12 cellular contexts compared by ENCODE assay signal in genomic region chr11:130478881-130479280, GRCh38. TPM values are rescaled to one million over a fixed set of nuclear protein-coding genes. Genes with fewer than 3 reads are reported as not detected.
A peak's percentile ranks its signal among the peaks of the same experiment; 100 is the strongest.
DNase-seq lines count a peak whose midpoint lies in the region; ATAC-seq and TF ChIP-seq lines count a peak whose summit lies in the region.
"Had no signal": no experiment of that assay in that cellular context is flagged by ENCODE, and none has a peak within 500 bp of the region (broad histone marks: within the 10 kb centered on the region; RNA-seq: fewer than 3 reads in every experiment).

No MANE protein-coding gene starts in this region.

- TF ChIP-seq POLR2A in suprapubic skin (IDR thresholded peaks at IDR 0.05): no peak
- no peak for TF ChIP-seq POLR2A in erythroblast (IDR thresholded peaks at IDR 0.05; ENCODE audit: low read length)

- H3K27ac ChIP-seq in suprapubic skin (peak overlapping the region; percentile 51), A673 (ENCODE audit: low read depth, low read length, poor library complexity, severe bottlenecking) (no peak overlapping the region)

- CTCF ChIA-PET in A673 (lab: Charles Lee): no interaction called here

- TF ChIP-seq EP300 in suprapubic skin (IDR thresholded peaks at IDR 0.05): no peak

- ATAC-seq in GM21529 (IDR thresholded peaks at IDR 0.05; ENCODE audit: unreplicated experiment): no peak
- ATAC-seq: K562 had no signal

- POLR2A ChIA-PET in A673 (lab: Charles Lee; ENCODE audit: low non-redundant PET): no interaction called here

- TF ChIP-seq CTCF in suprapubic skin (IDR thresholded peaks at IDR 0.05) (no peak), A673 (conservative IDR thresholded peaks at IDR 0.05; ENCODE audit: low read depth, low read length) (no peak)

- BruUV-seq in A673 (replicated peaks; lab: Mats Ljungman, UMichigan): no TSS peak

- DNase-seq in HK-2 (ENCODE audit: unreplicated experiment) (peak; percentile 12), amniotic epithelial cell (ENCODE audit: low read depth) (peak; percentile 44), islet precursor cell (peak; percentile 75), suprapubic skin (ENCODE audit: low spot score in 2 of 2) (no peak), A673 (ENCODE audit: low spot score) (no peak), erythroblast (lab: John Stamatoyannopoulos, UW) (no peak)
- DNase-seq in activated CD8-positive, alpha-beta memory T cell treated with anti-CD3 and anti-CD28 coated beads, Interleukin-2, amount 50 U/mL, for 4 hours: no peak
- DNase-seq: activated T-cell treated with anti-CD3 and anti-CD28 coated beads, Interleukin-2, amount 50 U/mL, for 24 hours had no signal

- 88% methylated on average over 4 of the region's 4 CpGs for WGBS in suprapubic skin

- intact Hi-C loops in A673 (cut with micrococcal nuclease; ENCODE audit: unreplicated experiment): no loop called here

- H3K27me3 ChIP-seq in suprapubic skin: no peaks in the 10 kb centered on the region
- H3K27me3 ChIP-seq in A673 (replicated peaks; ENCODE audit: insufficient read depth, low read depth, low read length, poor library complexity): no peaks in the 10 kb centered on the region

- no peaks in the 10 kb centered on the region for H3K9me3 ChIP-seq in suprapubic skin
- no peaks in the 10 kb centered on the region for H3K9me3 ChIP-seq in A673 (ENCODE audit: low read depth, low read length, poor library complexity, severe bottlenecking)

- peaks cover 2% of the 10 kb centered on the region for H3K36me3 ChIP-seq in suprapubic skin
- H3K36me3 ChIP-seq in A673 (ENCODE audit: insufficient read depth, low read length, poor library complexity, severe bottlenecking): no peaks in the 10 kb centered on the region

- no peak overlapping the region for H3K4me3 ChIP-seq in suprapubic skin
- no peak overlapping the region for H3K4me3 ChIP-seq in A673 (ENCODE audit: low read depth, low read length, poor library complexity, severe bottlenecking)
- H3K4me3 ChIP-seq: K562 had no signal

- peaks cover 14% of the 10 kb centered on the region for H3K4me1 ChIP-seq in suprapubic skin
- peaks cover 42% of the 10 kb centered on the region for H3K4me1 ChIP-seq in A673 (ENCODE audit: insufficient read depth, low read length, poor library complexity, severe bottlenecking)

RNA-seq across cellular contexts. Expression of gene ADAMTS15, which starts 30.4 kb away (rescaled TPM):
- total RNA-seq in suprapubic skin (1 to 10 TPM; 3.8 to 7.2 (median 5.7) TPM), A673 (2021) (0.42 and 0.99 TPM in 2 replicates)

RNA-seq across cellular contexts. Expression of gene ADAMTS8, which starts 50.5 kb away (rescaled TPM):
- total RNA-seq in suprapubic skin (under 1 TPM; 0.30 to 0.72 (median 0.65) TPM), A673 (2021) (0.09 TPM in 1 of 2 replicates, not detected in the other)
- total RNA-seq: bronchial epithelial cell, K562, lung microvascular endothelial cell had no signal

Comparison
In these comparisons a context has a peak if more than half of its experiments do, and no peak if none do; other contexts are left out.
1. DNase-seq: peak in HK-2 (single experiment), amniotic epithelial cell (single experiment) and islet precursor cell (single experiment); none in suprapubic skin (0 of 2), A673 (single experiment), erythroblast (0 of 2) and activated CD8-positive, alpha-beta memory T cell treated with anti-CD3 and anti-CD28 coated beads, Interleukin-2, amount 50 U/mL, for 4 hours (single experiment).